Comparison of ENCODE assay signal across 8 cellular contexts in genomic region chr12:76158518-76159321, GRCh38.
DNase-seq lines count a peak whose midpoint lies in the region; ATAC-seq and TF ChIP-seq lines count a peak whose summit lies in the region.

No MANE protein-coding gene starts in this region.

- DNase-seq in BE2C = peak; percentile 43
- DNase-seq in RPMI7951 (ENCODE audit: low read depth) = peak; percentile 91
- peak; percentile 88 for DNase-seq in activated effector memory CD4-positive, alpha-beta T cell treated with anti-CD3 and anti-CD28 coated beads, Interleukin-2, amount 50 U/mL, for 16 hours
- no peak for DNase-seq in Right ventricle myocardium superior
- no peak for DNase-seq in retinal pigment epithelial cell (ENCODE audit: low read depth)
- no peak for DNase-seq in NCI-H2196 treated with DMSO at 0.1 percent for 48 hours (lab: John Stamatoyannopoulos, UW; ENCODE audit: unreplicated experiment)

- peak; percentile 98 for ATAC-seq in GM19025 (IDR thresholded peaks at IDR 0.05; ENCODE audit: low read depth, unreplicated experiment)
- ATAC-seq in HG03139 (IDR thresholded peaks at IDR 0.05; ENCODE audit: unreplicated experiment) = peak; percentile 98
- ATAC-seq in Right ventricle myocardium superior (ENCODE audit: poor library complexity) = peak; percentile 88

- intact Hi-C loops in Right ventricle myocardium superior (cut with DNase I) = no loop called here

- no peaks in the 10 kb centered on the region for H3K9me3 ChIP-seq in BE2C

- H3K4me3 ChIP-seq in BE2C (ENCODE audit: low read depth, low read length) (no peak overlapping the region), retinal pigment epithelial cell (ENCODE audit: low read length) (no peak overlapping the region)

- TF ChIP-seq CTCF in BE2C (IDR thresholded peaks at IDR 0.05; ENCODE audit: low read depth, low read length) (peak; percentile 86), retinal pigment epithelial cell (conservative IDR thresholded peaks at IDR 0.05; ENCODE audit: low read depth, low read length) (peak; percentile 78)

- no peaks in the 10 kb centered on the region for H3K36me3 ChIP-seq in BE2C

- H3K27me3 ChIP-seq in BE2C = no peaks in the 10 kb centered on the region

- H3K4me1 ChIP-seq in BE2C = no peaks in the 10 kb centered on the region

Comparison
In these comparisons a context has a peak if more than half of its experiments do, and no peak if none do; other contexts are left out.
1. DNase-seq: peak in BE2C (single experiment), RPMI7951 (single experiment) and activated effector memory CD4-positive, alpha-beta T cell treated with anti-CD3 and anti-CD28 coated beads, Interleukin-2, amount 50 U/mL, for 16 hours (single experiment); none in Right ventricle myocardium superior (single experiment), retinal pigment epithelial cell (single experiment) and NCI-H2196 treated with DMSO at 0.1 percent for 48 hours (single experiment).
2. Peak in every context shown above with its lines, with median percentiles within 50 percentile points of each other: ATAC-seq.